Comparison of ENCODE assay signal across 8 cellular contexts in genomic region chr17:82414548-82415281, GRCh38. TPM values are rescaled to one million over a fixed set of nuclear protein-coding genes. Genes with fewer than 3 reads are reported as not detected.
DNase-seq lines count a peak whose midpoint lies in the region; ATAC-seq and TF ChIP-seq lines count a peak whose summit lies in the region.

No MANE protein-coding gene starts in this region.

- 21 to 28% (median 25%) methylated on average over 37 to 38 of the region's 38 CpGs for WGBS in spleen, 5 donors

- H3K36me3 ChIP-seq in Loucy (ENCODE audit: insufficient read depth, low read length) (no peaks in the 10 kb centered on the region), spleen (peaks cover 0 to 29% (median 9%) of the 10 kb centered on the region in 6 donors)

- H3K4me2 ChIP-seq in Loucy (ENCODE audit: low read depth, low read length, poor library complexity, severe bottlenecking) = no peak overlapping the region

- H2AFZ ChIP-seq in Loucy (ENCODE audit: low read length) = no peak overlapping the region

- intact Hi-C loops in spleen (cut with DNase I; ENCODE audit: low total_unique reads) = loop anchor here (2.0 kb wide), 1 partner anchor 64 kb away; no protein-coding TSS in a partner anchor

- H3F3A ChIP-seq in Loucy (ENCODE audit: low read depth) = no peaks in the 10 kb centered on the region

- no peak for ATAC-seq in HG02970 (IDR thresholded peaks at IDR 0.05; ENCODE audit: low FRiP score, unreplicated experiment)
- ATAC-seq in HG03442 (IDR thresholded peaks at IDR 0.05; ENCODE audit: unreplicated experiment) = no peak

- no peak overlapping the region for H3K27ac ChIP-seq in spleen

- no peak overlapping the region for H3K4me3 ChIP-seq in Loucy (ENCODE audit: low read length, poor library complexity, severe bottlenecking)
- H3K4me3 ChIP-seq in spleen = peak overlapping the region in 1 of 8 donors; percentile 14

- no peak for TF ChIP-seq POLR2A in spleen (IDR thresholded peaks at IDR 0.05)

- H3K79me2 ChIP-seq in Loucy (ENCODE audit: insufficient read depth, low read length) = peaks cover 22% of the 10 kb centered on the region; the same call in 1 of the 2 replicates

- H3K4me1 ChIP-seq in Loucy (ENCODE audit: insufficient read depth, low read length, poor library complexity, severe bottlenecking) (peaks cover 14% of the 10 kb centered on the region), spleen (peaks cover 15 to 51% (median 34%) of the 10 kb centered on the region in 6 donors)

- no peaks in the 10 kb centered on the region for H3K9me2 ChIP-seq in Loucy (replicated peaks; ENCODE audit: low read depth, low read length)

- DNase-seq in D341Med (ENCODE audit: low spot score) = peak; percentile 89
- DNase-seq in UCSD-AML1 (lab: John Stamatoyannopoulos, UW; ENCODE audit: unreplicated experiment) = peak; percentile 74
- DNase-seq in astrocyte of the hippocampus (ENCODE audit: low read depth, low spot score) = peak; percentile 86
- DNase-seq in hypothalamus (lab: John Stamatoyannopoulos, UW) = peak in 42 of 51 donors; percentile 6 to 74 (median 44)
- DNase-seq in spleen = peak; percentile 88

- H3K27me3 ChIP-seq in Loucy (ENCODE audit: insufficient read depth, low read length, poor library complexity, severe bottlenecking) (no peaks in the 10 kb centered on the region), spleen (replicated peaks in 1 of 7) (no peaks in the 10 kb centered on the region)

- peaks cover 22% of the 10 kb centered on the region for H4K20me1 ChIP-seq in Loucy (ENCODE audit: insufficient read depth, low read length, poor library complexity, severe bottlenecking)

- H3K9me3 ChIP-seq in Loucy (ENCODE audit: insufficient read depth, low read depth, low read length) (no peaks in the 10 kb centered on the region), spleen (no peaks in the 10 kb centered on the region)

- no peak overlapping the region for H3K9ac ChIP-seq in Loucy (ENCODE audit: low read depth, low read length, poor library complexity, severe bottlenecking)

- peak; percentile 95 for TF ChIP-seq CTCF in Loucy (conservative IDR thresholded peaks at IDR 0.05; ENCODE audit: low read length)
- peak; percentile 23 to 80 (median 70) for TF ChIP-seq CTCF in spleen (IDR thresholded peaks at IDR 0.05 in 8 of 11, conservative IDR thresholded peaks at IDR 0.05 in 3 of 11)

RNA-seq across cellular contexts. Expression of gene HEXD, which starts 3.4 kb away (rescaled TPM):
- 10 to 100 TPM; 62.3 to 88.0 (median 73.5) TPM for total RNA-seq in spleen
- polyA plus RNA-seq in spleen = 100 to 1,000 TPM in 2 of 3 donors, 10 to 100 TPM in 1; 86.3 to 272 (median 257) TPM

RNA-seq across cellular contexts. Expression of gene OGFOD3, which starts 3.7 kb away (rescaled TPM):
- 10 to 100 TPM; 21.3 to 28.1 (median 23.1) TPM for total RNA-seq in spleen
- polyA plus RNA-seq in spleen = 10 to 100 TPM; 10.3 to 17.9 (median 12.9) TPM

RNA-seq across cellular contexts. Expression of gene CYBC1, which starts 35.8 kb away (rescaled TPM):
- total RNA-seq in spleen = 100 to 1,000 TPM; 225 to 333 (median 288) TPM
- polyA plus RNA-seq in spleen = 100 to 1,000 TPM; 105 to 192 (median 132) TPM

RNA-seq across cellular contexts. Expression of gene UTS2R, which starts 43.1 kb away (rescaled TPM):
- total RNA-seq in spleen = 1 to 10 TPM in 1 of 7 donors, under 1 TPM in 4, not detected in 2; 0.26 to 3.1 (median 0.60) TPM
- polyA plus RNA-seq in spleen = not detected

RNA-seq across cellular contexts. Expression of gene NARF, which starts 43.8 kb away (rescaled TPM):
- 100 to 1,000 TPM in 3 of 7 donors, 10 to 100 TPM in 4; 59.5 to 127 (median 93.0) TPM for total RNA-seq in spleen
- 100 to 1,000 TPM in 2 of 3 donors, 10 to 100 TPM in 1; 75.7 to 117 (median 116) TPM for polyA plus RNA-seq in spleen
